In the genomic region with DNA sequence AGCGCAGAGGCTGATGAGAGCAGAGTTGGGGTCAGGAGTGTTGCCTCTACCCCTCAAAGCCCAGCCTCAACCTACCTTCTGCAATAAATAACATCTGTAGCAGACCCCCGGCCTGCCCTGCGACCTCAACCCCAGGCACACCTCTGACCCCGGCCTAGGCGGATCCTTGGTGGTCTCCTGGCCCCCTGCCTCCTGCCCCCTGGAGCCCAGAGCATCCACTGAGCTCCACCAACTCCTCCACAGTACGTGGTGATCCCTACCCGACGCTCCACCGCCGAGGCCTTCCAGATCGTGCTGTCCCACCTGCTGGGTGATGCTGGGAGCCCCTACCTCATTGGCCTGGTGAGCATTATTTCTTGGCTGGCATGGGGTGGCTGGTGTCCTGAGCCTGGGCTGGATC, we compare ENCODE assay signal across 14 cellular contexts. TPM values are rescaled to one million over a fixed set of nuclear protein-coding genes. Genes with fewer than 3 reads are reported as not detected.
"Had no signal": no experiment of that assay in that cellular context is flagged by ENCODE, and none has a peak within 500 bp of the region (broad histone marks: within the 10 kb centered on the region; RNA-seq: fewer than 3 reads in every experiment).

No MANE protein-coding gene starts in this region.

- DNase-seq: activated CD4-positive, CD25-positive, alpha-beta regulatory T cell treated with anti-CD3 and anti-CD28 coated beads, Interleukin-2, amount 50 U/mL, for 72 hours; activated gamma-delta T cell; activated T-cell treated with anti-CD3 and anti-CD28 coated beads, Interleukin-2, amount 50 U/mL, for 1 hour; body of pancreas; central memory CD4-positive, alpha-beta T cell; erythroblast; hippocampal formation; lower lobe of right lung; midbrain; small intestine; T-helper 9 cell had no signal

- H3K27ac Mint-ChIP-seq: progenitor cell of endocrine pancreas had no signal

- ATAC-seq: body of pancreas, lower lobe of right lung, right cardiac atrium had no signal

- H3K27me3 Mint-ChIP-seq: progenitor cell of endocrine pancreas had no signal

- H3K4me3 ChIP-seq: body of pancreas, lower lobe of right lung, tibial nerve had no signal

- H3K27me3 ChIP-seq: body of pancreas, tibial nerve had no signal

RNA-seq across cellular contexts. Expression of a gene that starts 51.2 kb away (rescaled TPM):
- total RNA-seq: body of pancreas, progenitor cell of endocrine pancreas had no signal
